In genomic region chr3:181442066-181442465, GRCh38 we compare ENCODE assay signal across 1 cellular context.
TF ChIP-seq lines count a peak whose summit lies in the region.

No MANE protein-coding gene starts in this region.

TF ChIP-seq in GM23338, 12 proteins besides CTCF, POLR2A, EP300 and RAD21 (continued from another document):
- no peak for TF ChIP-seq ZNF462 (CRISPR knock-in tag; IDR thresholded peaks at IDR 0.05)
- TF ChIP-seq STAT1 (IDR thresholded peaks at IDR 0.05; ENCODE audit: unreplicated experiment) = no peak
- TF ChIP-seq NANOG (IDR thresholded peaks at IDR 0.05; ENCODE audit: borderline replicate concordance) = no peak
- no peak for TF ChIP-seq EZH2 (IDR thresholded peaks at IDR 0.05; ENCODE audit: low read depth, unreplicated experiment)
- no peak for TF ChIP-seq ETS1 (IDR thresholded peaks at IDR 0.05)
